ENCODE assay signal across 7 cellular contexts in genomic region chr13:113836917-113837553, GRCh38. TPM values are rescaled to one million over a fixed set of nuclear protein-coding genes. Genes with fewer than 3 reads are reported as not detected.
DNase-seq lines count a peak whose midpoint lies in the region; ATAC-seq lines count a peak whose summit lies in the region.

No MANE protein-coding gene starts in this region.

- DNase-seq in H4 (ENCODE audit: low spot score) = peak; percentile 77
- peak; percentile 44 for DNase-seq in NCI-H460 (ENCODE audit: extremely low read depth, low read depth)
- DNase-seq in dermis microvascular lymphatic vessel endothelial cell (ENCODE audit: low read depth in 2 of 2) = peak; percentile 39 to 84
- DNase-seq in myocyte (ENCODE audit: low read depth) = peak; percentile 95
- no peak for DNase-seq in NCI-H146 treated with DMSO at 0.1 percent for 48 hours (lab: John Stamatoyannopoulos, UW; ENCODE audit: unreplicated experiment)

- no peak for ATAC-seq in GM19463 (IDR thresholded peaks at IDR 0.05; ENCODE audit: unreplicated experiment)
- ATAC-seq in GM21786 (IDR thresholded peaks at IDR 0.05; ENCODE audit: unreplicated experiment) = no peak

RNA-seq across cellular contexts. Expression of gene GAS6, which starts 26.8 kb away (rescaled TPM):
- 5.9 and 6.4 TPM in 2 replicates for total RNA-seq in H4 (2014; rRNA removed; shearing (Covaris generic))
- 12.0 and 13.6 TPM in 2 replicates for total RNA-seq in NCI-H460 (2014; rRNA removed; shearing (Covaris generic))
- polyA plus RNA-seq in NCI-H460 (2014; cell fraction: nucleus; rRNA removed) = 40.6 and 45.9 TPM in 2 replicates
- 58.0 and 126 TPM in 2 replicates for total RNA-seq in dermis microvascular lymphatic vessel endothelial cell
- total RNA-seq in myocyte = 169 and 172 TPM in 2 replicates
- 847 TPM for polyA plus RNA-seq in myocyte (2012)
